In genomic region chr6:14447240-14447639, GRCh38 we compare ENCODE assay signal across 34 cellular contexts.
"Had no signal": no experiment of that assay in that cellular context is flagged by ENCODE, and none has a peak within 500 bp of the region (broad histone marks: within the 10 kb centered on the region; RNA-seq: fewer than 3 reads in every experiment).

No MANE protein-coding gene starts in this region.

- H3K4me3 ChIP-seq: Peyer's patch had no signal

- ATAC-seq: activated CD8-positive, alpha-beta T cell treated with anti-CD3 and anti-CD28 coated beads for 36 hours; PC-3; SK-N-SH treated with all-trans-retinoic acid at 6 μM for 48 hours; T-cell had no signal

- H3K36me3 ChIP-seq: brain microvascular endothelial cell, Peyer's patch had no signal

- DNase-seq: activated B cell treated with CpG ODN at 0.5 μM for 24 hours; activated CD4-positive, alpha-beta T cell treated with anti-CD3 and anti-CD28 coated beads for 48 hours; activated CD4-positive, alpha-beta T cell treated with anti-CD3 and anti-CD28 coated beads, Interleukin-2, amount 50 U/mL, for 4 hours; activated CD4-positive, CD25-positive, alpha-beta regulatory T cell treated with anti-CD3 and anti-CD28 coated beads, Interleukin-2, amount 50 U/mL, for 72 hours; activated CD8-positive, alpha-beta T cell treated with anti-CD3 and anti-CD28 coated beads for 36 hours; activated effector memory CD4-positive, alpha-beta T cell treated with Interleukin-2 at 50 U/mL for 16 hours; activated naive CD4-positive, alpha-beta T cell; activated naive CD4-positive, alpha-beta T cell treated with anti-CD3 and anti-CD28 coated beads, Interleukin-2, amount 50 U/mL, for 16 hours; activated naive CD8-positive, alpha-beta T cell treated with anti-CD3 and anti-CD28 coated beads for 36 hours; activated T-cell treated with anti-CD3 and anti-CD28 coated beads, Interleukin-2, amount 50 U/mL, for 1 hour; amniotic stem cell; aorta; brain microvascular endothelial cell; cerebellar nuclear complex; Kasumi-1; KBM-7; MM.1S; MV-4-11; NCI-H1092; NCI-H1436 treated with DMSO at 0.1 percent for 48 hours; NCI-H1694 treated with DMSO at 0.1 percent for 48 hours; NCI-H2029; NCI-H345; NCI-H524 treated with DMSO at 0.1 percent for 48 hours; NK-92 treated with Interleukin-12 subunit alpha and Interleukin-12 subunit beta, amount 100 ng/mL, for 24 hours; PC-3; Peyer's patch; RPMI8226; SIG-M5; T-cell; T-helper 2 cell; T-helper 9 cell had no signal

- H3K27me3 ChIP-seq: brain microvascular endothelial cell, Peyer's patch had no signal

- H3K4me1 ChIP-seq: Peyer's patch had no signal

- H3K27ac ChIP-seq: brain microvascular endothelial cell, Peyer's patch, VCaP had no signal

- H3K9me3 ChIP-seq: Peyer's patch had no signal
